ENCODE assay signal across 8 cellular contexts in genomic region chr10:62804384-62805138, GRCh38. TPM values are rescaled to one million over a fixed set of nuclear protein-coding genes. Genes with fewer than 3 reads are reported as not detected.
A peak's percentile ranks its signal among the peaks of the same experiment; 100 is the strongest.
DNase-seq lines count a peak whose midpoint lies in the region; ATAC-seq and TF ChIP-seq lines count a peak whose summit lies in the region.

TSS of gene ADO (plus strand) at chr10:62804720. CDS start at chr10:62805060, 340 bp downstream.

- no peak within 1 kb of the TSS for H3T11ph ChIP-seq in H9 (ENCODE audit: low read length)

- peak within 1 kb of the TSS; percentile 97 to 100 (median 99) for H3K27ac Mint-ChIP-seq in H9

- no peaks in the 10 kb centered on the region for H3K9me3 Mint-ChIP-seq in H9

- H3K9me3 ChIP-seq in H9 (ENCODE audit: control insufficient read depth, low read depth, low read length) (no peaks in the 10 kb centered on the region), gastroesophageal sphincter (no peaks in the 10 kb centered on the region), neutrophil (no peaks in the 10 kb centered on the region), thoracic aorta (no peaks in the 10 kb centered on the region)

- H3K23ac ChIP-seq in H9 (ENCODE audit: insufficient read length, low read depth, low read length), result no peak within 1 kb of the TSS

- H3K4me1 ChIP-seq in H9 (ENCODE audit: insufficient read depth, low read length) (peaks cover 2% of the 10 kb centered on the region; the same call in 1 of the 2 replicates), gastroesophageal sphincter (peaks cover 0 to 52% (median 2%) of the 10 kb centered on the region in 3 donors), neutrophil (ENCODE audit: control insufficient read depth in 1 of 2, insufficient read depth in 1 of 2, low read depth in 1 of 2, low read length in 1 of 2) (peaks cover 17 to 20% of the 10 kb centered on the region in 2 experiments), thoracic aorta (ENCODE audit: control insufficient read depth in 1 of 2, low read depth in 2 of 2) (peaks cover 13 to 15% of the 10 kb centered on the region in 2 donors)

- peaks cover 42 to 53% of the 10 kb centered on the region in 2 experiments for H3K4me1 Mint-ChIP-seq in H9

- peaks cover 0 to 6% (median 6%) of the 10 kb centered on the region in 3 experiments; a peak in 4 of 7 replicates for H3K36me3 Mint-ChIP-seq in H9 (ENCODE audit: insufficient read depth in 1 of 3, low read depth in 3 of 3)

- no peaks in the 10 kb centered on the region for H3K27me3 Mint-ChIP-seq in H9 (ENCODE audit: low read depth)

- no peak within 1 kb of the TSS for H2BK20ac ChIP-seq in H9 (ENCODE audit: low read depth, low read length, poor library complexity, severe bottlenecking)

- peak within 1 kb of the TSS; percentile 56 for H3K4me2 ChIP-seq in H9 (ENCODE audit: insufficient read depth, insufficient read length, low read length)

- no peak within 1 kb of the TSS for H2BK12ac ChIP-seq in H9 (ENCODE audit: insufficient read length, low read depth, low read length)

- H2AK5ac ChIP-seq in H9 (ENCODE audit: insufficient read length, low read length), result no peak within 1 kb of the TSS

- H3K4me3 ChIP-seq in gastroesophageal sphincter, result peak within 1 kb of the TSS; percentile 46 to 97
- H3K4me3 ChIP-seq in neutrophil (ENCODE audit: low read depth in 1 of 2, low read length in 1 of 2), result peak within 1 kb of the TSS; percentile 88 to 95
- peak within 1 kb of the TSS; percentile 81 for H3K4me3 ChIP-seq in thoracic aorta

- H4K5ac ChIP-seq in H9 (ENCODE audit: insufficient read length, low read depth, low read length), result no peak within 1 kb of the TSS

- peaks cover 9% of the 10 kb centered on the region for H3K23me2 ChIP-seq in H9 (ENCODE audit: insufficient read length, low read depth, low read length, poor library complexity, severe bottlenecking)

- no peak within 1 kb of the TSS for H2BK5ac ChIP-seq in H9 (ENCODE audit: insufficient read length, low read length)

- H3K18ac ChIP-seq in H9 (ENCODE audit: insufficient read length, low read depth, low read length), result peak within 1 kb of the TSS; percentile 96

- peaks cover 0 to 7% of the 10 kb centered on the region in 2 donors for H3K36me3 ChIP-seq in gastroesophageal sphincter
- peaks cover 8% of the 10 kb centered on the region for H3K36me3 ChIP-seq in neutrophil
- H3K36me3 ChIP-seq in thoracic aorta, result no peaks in the 10 kb centered on the region

- TF ChIP-seq POLR2A in gastroesophageal sphincter (IDR thresholded peaks at IDR 0.05), result peak; percentile 29 to 75

- H4K91ac ChIP-seq in H9 (ENCODE audit: insufficient read length, low read depth, low read length), result no peak within 1 kb of the TSS

- DNase-seq in GDM1 (lab: John Stamatoyannopoulos, UW) (peak; percentile 75), H9 (peak; percentile 88), M059J (ENCODE audit: low read depth) (peak; percentile 78), SK-N-DZ (ENCODE audit: low spot score) (peak; percentile 92), thoracic aorta (ENCODE audit: low spot score) (no peak)
- peak; percentile 85 for DNase-seq in activated naive CD4-positive, alpha-beta T cell treated with anti-CD3 and anti-CD28 coated beads, Interleukin-2, amount 50 U/mL, for 16 hours

- H3K79me1 ChIP-seq in H9 (ENCODE audit: insufficient read depth, low read depth, low read length, poor library complexity, severe bottlenecking), result no peaks in the 10 kb centered on the region

- H3K9ac ChIP-seq in H9 (ENCODE audit: extremely low read depth, insufficient read length, low read length), result peak within 1 kb of the TSS; percentile 66

- TF ChIP-seq CTCF in H9 (conservative IDR thresholded peaks at IDR 0.05), result no peak
- TF ChIP-seq CTCF in gastroesophageal sphincter (IDR thresholded peaks at IDR 0.05), result peak in 2 of 4 experiments; percentile 12 to 26
- TF ChIP-seq CTCF in neutrophil (IDR thresholded peaks at IDR 0.05), result no peak
- no peak for TF ChIP-seq CTCF in thoracic aorta (IDR thresholded peaks at IDR 0.05)

- no peak within 1 kb of the TSS for H3K56ac ChIP-seq in H9 (ENCODE audit: insufficient read length, low read depth, low read length)

- no peaks in the 10 kb centered on the region for H4K20me1 ChIP-seq in H9 (ENCODE audit: control insufficient read depth, insufficient read depth, insufficient read length)

- H3K27ac ChIP-seq in H9 (ENCODE audit: insufficient read length, low read depth, low read length) (peak within 1 kb of the TSS; percentile 16), gastroesophageal sphincter (peak within 1 kb of the TSS; percentile 90 to 98 (median 98)), neutrophil (peak within 1 kb of the TSS; percentile 86), thoracic aorta (peak within 1 kb of the TSS; percentile 92 to 93)

- no peak within 1 kb of the TSS for H4K8ac ChIP-seq in H9 (replicated peaks; ENCODE audit: insufficient read length, low read depth, low read length)

- ATAC-seq in gastroesophageal sphincter, result peak; percentile 90
- ATAC-seq in thoracic aorta (ENCODE audit: insufficient number of reproducible peaks, low FRiP score, low read depth), result peak; percentile 91

- no peak within 1 kb of the TSS for H2BK15ac ChIP-seq in H9 (ENCODE audit: low read depth, low read length)

- no peak within 1 kb of the TSS for H3K4ac ChIP-seq in H9 (ENCODE audit: low read depth, low read length)

- no CpG with 5 or more reads among the region's 73 CpGs for WGBS in H9 (ENCODE audit: extremely low coverage, insufficient read length, low lambda C conversion rate)
- WGBS in gastroesophageal sphincter (ENCODE audit: low coverage in 1 of 2), 2 donors, result 0% methylated on average over 8 of the region's 73 CpGs; no CpG with 5 or more reads in 1 of the 2 donors

- peak within 1 kb of the TSS; percentile 98 for H3K14ac ChIP-seq in H9 (ENCODE audit: insufficient read depth, low read length)

- TF ChIP-seq EP300 in gastroesophageal sphincter (IDR thresholded peaks at IDR 0.05), result no peak

- H3K79me2 ChIP-seq in H9 (ENCODE audit: insufficient read depth, low read length), result peaks cover 5% of the 10 kb centered on the region; the same call in 1 of the 2 replicates

- H3K4me3 Mint-ChIP-seq in H9, result peak within 1 kb of the TSS; percentile 90 to 95

- H3K27me3 ChIP-seq in H9 (ENCODE audit: insufficient read depth, low read length), result no peaks in the 10 kb centered on the region
- H3K27me3 ChIP-seq in gastroesophageal sphincter, result peaks cover under 1% of the 10 kb centered on the region
- peaks cover 28% of the 10 kb centered on the region for H3K27me3 ChIP-seq in neutrophil
- H3K27me3 ChIP-seq in thoracic aorta (replicated peaks; ENCODE audit: insufficient read depth), result no peaks in the 10 kb centered on the region

- H2AFZ ChIP-seq in H9 (ENCODE audit: low read length), result no peak within 1 kb of the TSS

- H2BK120ac ChIP-seq in H9 (ENCODE audit: low read depth, low read length, poor library complexity, severe bottlenecking), result no peak within 1 kb of the TSS

RNA-seq across cellular contexts. Expression of gene ADO, which starts in this region (rescaled TPM):
- total RNA-seq in H9 (2021), result 30.5 and 31.6 TPM in 2 replicates
- total RNA-seq in M059J (2014; rRNA removed; shearing (Covaris generic)), result 22.4 and 29.8 TPM in 2 replicates
- 31.6 and 32.8 TPM in 2 replicates for polyA plus RNA-seq in SK-N-DZ (2014; cell fraction: cytosol; rRNA removed)
- polyA plus RNA-seq in SK-N-DZ (2014; cell fraction: nucleus; rRNA removed), result 19.1 and 22.0 TPM in 2 replicates
- 10 to 100 TPM; 20.2 to 28.9 (median 22.5) TPM for total RNA-seq in gastroesophageal sphincter
- total RNA-seq in thoracic aorta, result 10 to 100 TPM; 15.8 to 22.8 TPM

Comparison
In these comparisons a context has a peak if more than half of its experiments do, and no peak if none do; other contexts are left out.
1. H3K27ac ChIP-seq: peak in every context shown above with its lines; median percentile 98 in gastroesophageal sphincter; 92 in thoracic aorta; 86 in neutrophil; 16 in H9.